In genomic region chr4:36511785-36512184, GRCh38 we compare ENCODE assay signal across 33 cellular contexts.
"Had no signal": no experiment of that assay in that cellular context is flagged by ENCODE, and none has a peak within 500 bp of the region (broad histone marks: within the 10 kb centered on the region; RNA-seq: fewer than 3 reads in every experiment).

No MANE protein-coding gene starts in this region.

- H3K4me3 ChIP-seq: MG63 had no signal

- H3K27me3 ChIP-seq: MG63 had no signal

- H3K36me3 ChIP-seq: MG63 had no signal

- DNase-seq: Karpas-422, Kasumi-1, MG63, MM.1S, MV-4-11, NCI-H1048, NCI-H1092, NCI-H1092 treated with DMSO at 0.1 percent for 48 hours, NCI-H1105, NCI-H1105 treated with DMSO at 0.1 percent for 48 hours, NCI-H1417, NCI-H1417 treated with DMSO at 0.1 percent for 48 hours, NCI-H1436, NCI-H1436 treated with DMSO at 0.1 percent for 48 hours, NCI-H146, NCI-H1694, NCI-H1694 treated with DMSO at 0.1 percent for 48 hours, NCI-H187, NCI-H187 treated with DMSO at 0.1 percent for 48 hours, NCI-H1930, NCI-H2029, NCI-H2029 treated with DMSO at 0.1 percent for 48 hours, NCI-H2081, NCI-H2081 treated with DMSO at 0.1 percent for 48 hours, NCI-H2107, NCI-H2171, NCI-H2227 treated with DMSO at 0.1 percent for 48 hours, NCI-H226, NCI-H345, NCI-H446, NCI-H510A, NCI-H510A treated with DMSO at 0.1 percent for 48 hours, NCI-H524 treated with DMSO at 0.1 percent for 48 hours had no signal

- H3K9me3 ChIP-seq: MG63 had no signal
